In the genomic region with DNA sequence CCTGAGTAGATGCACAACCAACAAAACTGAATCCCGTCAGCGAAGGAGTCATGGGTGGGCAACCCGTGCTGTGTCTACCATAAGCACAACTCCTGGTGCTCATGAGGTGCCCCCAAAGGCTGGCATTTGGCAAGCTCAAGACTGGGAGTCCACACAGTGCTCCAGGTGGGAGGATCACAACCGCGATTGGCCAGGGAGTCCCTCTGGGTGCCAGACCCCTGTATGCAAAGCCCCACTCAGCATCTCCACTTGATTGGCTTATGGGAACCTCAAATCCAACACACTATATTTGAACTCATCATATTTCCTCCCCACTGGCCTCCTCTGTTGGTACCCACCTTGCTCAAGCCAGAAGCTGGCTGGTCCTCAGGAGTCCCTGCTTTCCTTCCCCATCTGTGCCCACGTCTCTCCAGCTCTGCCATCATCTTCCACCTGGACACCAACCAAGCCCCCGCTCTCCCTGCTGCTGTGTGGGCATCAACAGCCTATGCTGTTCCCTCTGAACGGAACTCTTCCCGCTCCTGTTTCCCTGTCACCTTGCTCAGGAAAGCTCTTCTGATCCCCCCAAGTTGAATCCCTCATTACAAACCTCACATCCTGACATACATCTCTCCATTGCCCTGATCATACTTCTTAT, we compare ENCODE assay signal across 27 cellular contexts.
"Had no signal": no experiment of that assay in that cellular context is flagged by ENCODE, and none has a peak within 500 bp of the region (broad histone marks: within the 10 kb centered on the region; RNA-seq: fewer than 3 reads in every experiment).

No MANE protein-coding gene starts in this region.

- H3K27ac ChIP-seq: breast epithelium, esophagus muscularis mucosa, foreskin keratinocyte, right atrium auricular region, suprapubic skin, tibial nerve, WERI-Rb-1 had no signal

- H3K36me3 Mint-ChIP-seq: activated naive CD4-positive, alpha-beta T cell treated with anti-CD3 and anti-CD28 coated beads, Interleukin-2, amount 50 U/mL, for 72 hours had no signal

- H3K27me3 ChIP-seq: breast epithelium, esophagus muscularis mucosa, foreskin keratinocyte, left lung, right atrium auricular region, suprapubic skin, tibial nerve had no signal

- H3K36me3 ChIP-seq: breast epithelium, esophagus muscularis mucosa, heart right ventricle, left lung, lower lobe of right lung, right atrium auricular region, spleen, suprapubic skin, tibial nerve, WERI-Rb-1 had no signal

- H3K4me3 Mint-ChIP-seq: nephron progenitor cell; T-helper 1 cell treated with Interleukin-12 subunit alpha and Interleukin-12 subunit beta and Interleukin-4 antibody, amounts not matched to agents 30 μg/mL and 1 μg/mL, for 36 hours had no signal

- DNase-seq: activated CD4-positive, CD25-positive, alpha-beta regulatory T cell treated with anti-CD3 and anti-CD28 coated beads, Interleukin-2, amount 50 U/mL, for 72 hours; activated CD8-positive, alpha-beta memory T cell treated with anti-CD3 and anti-CD28 coated beads for 24 hours; activated CD8-positive, alpha-beta memory T cell treated with anti-CD3 and anti-CD28 coated beads, Interleukin-2, amount 50 U/mL, for 4 hours; activated gamma-delta T cell treated with Interleukin-2 at 50 U/mL for 16 hours; activated T-cell treated with anti-CD3 and anti-CD28 coated beads, Interleukin-2, amount 50 U/mL, for 1 hour; central memory CD4-positive, alpha-beta T cell; dermis blood vessel endothelial cell; effector CD4-positive, alpha-beta T cell; foreskin keratinocyte; heart right ventricle; left lung; lower lobe of right lung; mesendoderm; nephron progenitor cell; nucleus accumbens; spleen; stimulated activated naive CD4-positive, alpha-beta T cell; SW 1271; T1000; WERI-Rb-1 had no signal

- H3K4me3 ChIP-seq: breast epithelium, esophagus muscularis mucosa, heart right ventricle, left lung, lower lobe of right lung, right atrium auricular region, spleen, suprapubic skin, tibial nerve had no signal

- H3K9me3 ChIP-seq: breast epithelium, esophagus muscularis mucosa, left lung, right atrium auricular region, suprapubic skin had no signal

- H3K9me3 Mint-ChIP-seq: nephron progenitor cell; T-helper 1 cell treated with Interleukin-12 subunit alpha and Interleukin-12 subunit beta and Interleukin-4 antibody, amounts not matched to agents 30 μg/mL and 1 μg/mL, for 36 hours had no signal

- H3K4me1 ChIP-seq: breast epithelium had no signal

- ATAC-seq: activated naive CD4-positive, alpha-beta T cell treated with anti-CD3 and anti-CD28 coated beads, Interleukin-2, amount 50 U/mL, for 72 hours; foreskin keratinocyte; heart right ventricle; left lung had no signal

- H3K27ac Mint-ChIP-seq: nephron progenitor cell; T-helper 1 cell treated with Interleukin-12 subunit alpha and Interleukin-12 subunit beta and Interleukin-4 antibody, amounts not matched to agents 30 μg/mL and 1 μg/mL, for 36 hours had no signal
